ENCODE assay signal across 1 cellular context in the genomic region with DNA sequence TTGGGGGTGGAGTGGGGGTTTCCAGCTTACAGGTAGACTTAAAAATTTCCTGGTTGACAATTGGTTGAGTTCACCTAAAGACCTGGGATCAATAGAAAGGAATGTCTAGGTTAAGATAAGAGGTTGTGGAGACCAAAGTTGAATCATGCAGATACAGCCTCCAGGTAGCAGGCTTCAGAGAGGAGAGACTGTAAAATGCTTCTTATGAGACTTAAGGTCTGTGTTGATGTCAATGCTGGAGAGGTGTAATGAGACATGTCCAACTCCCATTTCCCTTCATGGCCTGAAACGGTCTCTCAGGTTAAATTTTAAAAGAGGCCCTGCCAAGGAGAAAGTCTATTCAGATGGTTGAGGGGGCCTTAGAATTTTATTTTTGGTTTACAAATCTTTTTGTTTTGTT.
TF ChIP-seq lines count a peak whose summit lies in the region.

No MANE protein-coding gene starts in this region.

TF ChIP-seq in IMR-90, 13 proteins besides CTCF, POLR2A, EP300 and RAD21 (continued from another document):
- TF ChIP-seq, protein P1, sequence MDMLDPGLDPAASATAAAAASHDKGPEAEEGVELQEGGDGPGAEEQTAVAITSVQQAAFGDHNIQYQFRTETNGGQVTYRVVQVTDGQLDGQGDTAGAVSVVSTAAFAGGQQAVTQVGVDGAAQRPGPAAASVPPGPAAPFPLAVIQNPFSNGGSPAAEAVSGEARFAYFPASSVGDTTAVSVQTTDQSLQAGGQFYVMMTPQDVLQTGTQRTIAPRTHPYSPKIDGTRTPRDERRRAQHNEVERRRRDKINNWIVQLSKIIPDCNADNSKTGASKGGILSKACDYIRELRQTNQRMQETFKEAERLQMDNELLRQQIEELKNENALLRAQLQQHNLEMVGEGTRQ (IDR thresholded peaks at IDR 0.05; ENCODE audit: low read depth, low read length), result no peak
- TF ChIP-seq MXI1 (IDR thresholded peaks at IDR 0.05; ENCODE audit: borderline replicate concordance, low read depth, low read length) (no peak), FOS (IDR thresholded peaks at IDR 0.05; ENCODE audit: low read depth, low read length) (no peak), RFX5 (IDR thresholded peaks at IDR 0.05; ENCODE audit: low read depth, low read length) (no peak), ELK1 (IDR thresholded peaks at IDR 0.05; ENCODE audit: borderline replicate concordance, low read depth, low read length) (no peak), NFE2L2 (IDR thresholded peaks at IDR 0.05; ENCODE audit: low read depth, low read length) (no peak), CHD1 (IDR thresholded peaks at IDR 0.05; ENCODE audit: low read depth, low read length) (no peak), BHLHE40 (IDR thresholded peaks at IDR 0.05; ENCODE audit: low read depth, low read length) (no peak)
